Comparison of ENCODE assay signal across 12 cellular contexts in the genomic region with DNA sequence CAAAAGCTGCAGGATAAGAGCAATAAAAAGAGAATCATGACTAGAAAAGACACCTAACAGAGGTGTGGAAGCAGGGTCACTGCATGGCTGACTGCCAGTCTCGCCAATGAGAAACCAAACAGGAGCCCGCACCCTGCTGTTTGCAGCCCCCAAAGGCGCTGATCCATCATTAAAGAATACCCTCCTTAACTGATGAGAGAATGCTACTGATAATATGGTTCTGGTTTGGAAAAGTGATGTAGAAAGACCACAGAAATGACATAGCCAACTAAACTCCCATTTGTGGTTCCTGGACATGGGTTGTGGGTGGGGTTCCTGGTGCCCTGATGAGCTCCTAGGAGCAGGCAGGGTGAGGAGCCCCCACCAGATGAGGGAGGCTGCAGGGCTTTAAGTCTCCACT.
"Had no signal": no experiment of that assay in that cellular context is flagged by ENCODE, and none has a peak within 500 bp of the region (broad histone marks: within the 10 kb centered on the region; RNA-seq: fewer than 3 reads in every experiment).

No MANE protein-coding gene starts in this region.

- H3K36me3 ChIP-seq: cardiac muscle cell, uterus had no signal

- H3K27me3 ChIP-seq: cardiac muscle cell, tibial artery, uterus had no signal

- H3K36me3 Mint-ChIP-seq: activated CD4-positive, alpha-beta memory T cell treated with anti-CD3 and anti-CD28 coated beads for 36 hours; activated naive CD4-positive, alpha-beta T cell treated with anti-CD3 and anti-CD28 coated beads, Interleukin-2, amount 10 ng/mL, durations not matched to agents 7 days and 5 days had no signal

- H3K4me3 Mint-ChIP-seq: activated CD4-positive, alpha-beta memory T cell treated with anti-CD3 and anti-CD28 coated beads for 36 hours; activated naive CD4-positive, alpha-beta T cell treated with anti-CD3 and anti-CD28 coated beads, Interleukin-2, amount 10 ng/mL, durations not matched to agents 7 days and 5 days; activated T-cell treated with anti-CD3 and anti-CD28 coated beads, Interleukin-2, amount 50 U/mL, for 72 hours; stimulated activated naive CD8-positive, alpha-beta T cell treated with anti-CD3 and anti-CD28 coated beads, Interleukin-15, Interleukin-2, amounts not matched to agents 100 ng/mL and 50 ng/mL, for 24 hours had no signal

- H3K9me3 ChIP-seq: tibial artery, uterus had no signal

- H3K27ac ChIP-seq: cardiac muscle cell, tibial artery had no signal

- H3K4me1 ChIP-seq: uterus had no signal

- DNase-seq: activated CD4-positive, alpha-beta memory T cell treated with anti-CD3 and anti-CD28 coated beads for 36 hours; activated CD4-positive, alpha-beta T cell treated with anti-CD3 and anti-CD28 coated beads for 48 hours; activated effector memory CD4-positive, alpha-beta T cell treated with Interleukin-2 at 50 U/mL for 16 hours; activated naive CD4-positive, alpha-beta T cell treated with anti-CD3 and anti-CD28 coated beads, Interleukin-2, amount 10 ng/mL, durations not matched to agents 7 days and 5 days; activated T-cell treated with anti-CD3 and anti-CD28 coated beads, Interleukin-2, amount 50 U/mL, for 72 hours; nucleus accumbens; stimulated activated CD4-positive, alpha-beta T cell treated with anti-CD3 and anti-CD28 coated beads, Interleukin-12 subunit alpha, Interleukin-12 subunit beta, amount 100 ng/mL, for 4 hours; stimulated activated CD4-positive, alpha-beta T cell treated with anti-CD3 and anti-CD28 coated beads, Interleukin-4, amount 100 ng/mL, for 4 hours; uterus had no signal

- H3K4me1 Mint-ChIP-seq: activated naive CD4-positive, alpha-beta T cell treated with anti-CD3 and anti-CD28 coated beads, Interleukin-2, amount 10 ng/mL, durations not matched to agents 7 days and 5 days had no signal

- H3K4me3 ChIP-seq: cardiac muscle cell, tibial artery, uterus had no signal

- ATAC-seq: activated T-cell treated with anti-CD3 and anti-CD28 coated beads, Interleukin-2, amount 50 U/mL, for 72 hours had no signal

- H3K27me3 Mint-ChIP-seq: activated naive CD4-positive, alpha-beta T cell treated with anti-CD3 and anti-CD28 coated beads, Interleukin-2, amount 10 ng/mL, durations not matched to agents 7 days and 5 days had no signal

- H3K9me3 Mint-ChIP-seq: activated CD4-positive, alpha-beta memory T cell treated with anti-CD3 and anti-CD28 coated beads for 36 hours; activated naive CD4-positive, alpha-beta T cell treated with anti-CD3 and anti-CD28 coated beads, Interleukin-2, amount 10 ng/mL, durations not matched to agents 7 days and 5 days; activated T-cell treated with anti-CD3 and anti-CD28 coated beads, Interleukin-2, amount 50 U/mL, for 72 hours; stimulated activated naive CD8-positive, alpha-beta T cell treated with anti-CD3 and anti-CD28 coated beads, Interleukin-15, Interleukin-2, amounts not matched to agents 100 ng/mL and 50 ng/mL, for 24 hours had no signal
